In genomic region chr18:61236476-61237057, GRCh38 we compare ENCODE assay signal across 16 cellular contexts.
DNase-seq lines count a peak whose midpoint lies in the region; ATAC-seq, FAIRE-seq and TF ChIP-seq lines count a peak whose summit lies in the region.
"Had no signal": no experiment of that assay in that cellular context is flagged by ENCODE, and none has a peak within 500 bp of the region (broad histone marks: within the 10 kb centered on the region; RNA-seq: fewer than 3 reads in every experiment).

No MANE protein-coding gene starts in this region.

- H2BK120ac ChIP-seq in H1 (replicated peaks; ENCODE audit: low read depth, low read length) = no peak overlapping the region

- no peak overlapping the region for H3K18ac ChIP-seq in H1 (ENCODE audit: extremely low read depth, low read length)

- H3K56ac ChIP-seq in H1 (replicated peaks; ENCODE audit: insufficient read length, low read depth, low read length) = no peak overlapping the region

- H3K79me1 ChIP-seq in H1 (ENCODE audit: low read depth, low read length) = no peaks in the 10 kb centered on the region

- H2BK12ac ChIP-seq in H1 (ENCODE audit: low read depth, low read length) = no peak overlapping the region

- TF ChIP-seq POLR2A in H1 (IDR thresholded peaks at IDR 0.05; ENCODE audit: control extremely low read depth in 1 of 2, low read depth in 2 of 2, low read length in 2 of 2) = no peak

- no peak for FAIRE-seq in H1 (lab: Jason Lieb, UNC)
- FAIRE-seq: GM12892, GM19239, H54 had no signal

- no peak overlapping the region for H3K23ac ChIP-seq in H1 (ENCODE audit: insufficient read length)

- no peaks in the 10 kb centered on the region for H3K4me1 ChIP-seq in H1 (replicated peaks in 1 of 4; ENCODE audit: control insufficient read depth in 3 of 4, insufficient read depth in 4 of 4, low read length in 3 of 4)

- H4K8ac ChIP-seq in H1 (ENCODE audit: extremely low read depth, insufficient read depth, low read length) = no peak overlapping the region

- no peak for TF ChIP-seq RAD21 in H1 (IDR thresholded peaks at IDR 0.05 in 1 of 2, conservative IDR thresholded peaks at IDR 0.05 in 1 of 2; ENCODE audit: low read depth in 2 of 2, low read length in 2 of 2)

- H3K79me2 ChIP-seq in H1 (ENCODE audit: control insufficient read depth in 1 of 2, insufficient read depth in 2 of 2, low read length in 2 of 2) = no peaks in the 10 kb centered on the region

- H3K4me2 ChIP-seq in H1 (ENCODE audit: insufficient read depth in 1 of 2, low read depth in 2 of 2, low read length in 2 of 2) = no peak overlapping the region

- H2AK5ac ChIP-seq in H1 (ENCODE audit: low read depth, low read length) = no peak overlapping the region

- TF ChIP-seq EP300 in H1 (IDR thresholded peaks at IDR 0.05; ENCODE audit: borderline replicate concordance in 1 of 2, low read depth in 2 of 2, low read length in 2 of 2) = no peak

- H3K4me3 ChIP-seq in H1 (ENCODE audit: extremely low read depth in 1 of 4, insufficient read depth in 2 of 4, low read depth in 3 of 4, low read length in 4 of 4) = no peak overlapping the region

- H2BK20ac ChIP-seq in H1 (ENCODE audit: low read length) = no peak overlapping the region

- no peak overlapping the region for H2BK5ac ChIP-seq in H1 (ENCODE audit: low read depth, low read length)

- POLR2A ChIA-PET in H1 (lab: Charles Lee; ENCODE audit: partially characterized antibody) = no interaction called here

- H3K9me3 ChIP-seq in H1 (ENCODE audit: insufficient read depth in 2 of 2, low read depth in 1 of 2, low read length in 1 of 2) = no peaks in the 10 kb centered on the region

- H3K9ac ChIP-seq in H1 (replicated peaks in 1 of 4; ENCODE audit: extremely low read depth in 1 of 4, low read depth in 3 of 4, low read length in 3 of 4) = no peak overlapping the region

- no peak for ATAC-seq in HG02852 (IDR thresholded peaks at IDR 0.05; ENCODE audit: unreplicated experiment)
- ATAC-seq in GM19463 (IDR thresholded peaks at IDR 0.05; ENCODE audit: unreplicated experiment) = no peak
- ATAC-seq: HCT116 had no signal

- DNase-seq in NCI-H1417 (lab: John Stamatoyannopoulos, UW) (peak in 2 of 3 experiments; percentile 59 to 84), NCI-H1417 treated with DMSO at 0.1 percent for 48 hours (lab: John Stamatoyannopoulos, UW) (no peak), COR-L47 (lab: John Stamatoyannopoulos, UW) (peak; percentile 23), NCI-H1694 treated with DMSO at 0.1 percent for 48 hours (lab: John Stamatoyannopoulos, UW) (peak; percentile 59), H1 (ENCODE audit: low read depth in 1 of 2, low spot score in 2 of 2) (no peak)
- DNase-seq: CD4-positive, alpha-beta T cell; DMS153; DMS79 treated with DMSO at 0.1 percent for 48 hours; EL; GDM1 had no signal

- CTCF ChIA-PET in H1 (lab: Charles Lee; ENCODE audit: partially characterized antibody) = no interaction called here

- TF ChIP-seq CTCF in H1 (IDR thresholded peaks at IDR 0.05; ENCODE audit: control extremely low read depth in 1 of 3, insufficient read depth in 1 of 3, low read depth in 1 of 3, low read length in 3 of 3) = no peak

- no peak overlapping the region for H4K5ac ChIP-seq in H1 (ENCODE audit: insufficient read length, low read depth, low read length)

- H4K91ac ChIP-seq in H1 (replicated peaks; ENCODE audit: insufficient read length, low read length) = no peak overlapping the region

- no peak overlapping the region for H2BK15ac ChIP-seq in H1 (ENCODE audit: low read length)

- 84% methylated on average over 4 of the region's 4 CpGs; no CpG with 5 or more reads in 1 of the 2 experiments for WGBS in H1 (ENCODE audit: extremely low coverage in 1 of 2, insufficient coverage in 1 of 2, insufficient read length in 1 of 2, insufficient replicate concordance in 2 of 2, low coverage in 1 of 2, low lambda C conversion rate in 2 of 2, missing lambda C conversion rate in 1 of 2), 2 experiments

- H4K20me1 ChIP-seq in H1 (replicated peaks in 1 of 2; ENCODE audit: control insufficient read depth in 1 of 2, insufficient read depth in 2 of 2, low read length in 2 of 2) = no peaks in the 10 kb centered on the region

- 0 out of 2 replicates have a peak overlapping the region, but pooled peaks have one; percentile 55 for H2AFZ ChIP-seq in H1 (ENCODE audit: low read length)

- no peak overlapping the region for H3K14ac ChIP-seq in H1 (ENCODE audit: insufficient read length)

- no peaks in the 10 kb centered on the region for H3K27me3 ChIP-seq in H1 (replicated peaks in 1 of 4; ENCODE audit: control insufficient read depth in 3 of 4, extremely low read depth in 1 of 4, insufficient read depth in 3 of 4, low read length in 3 of 4)

- H3K23me2 ChIP-seq in H1 (ENCODE audit: low read depth, low read length) = no peaks in the 10 kb centered on the region

- no peak overlapping the region for H3K4ac ChIP-seq in H1 (replicated peaks; ENCODE audit: insufficient read length, low read depth, low read length)

- no peak overlapping the region for H3K27ac ChIP-seq in H1 (ENCODE audit: low read depth, low read length)

- H3K36me3 ChIP-seq in H1 (ENCODE audit: control insufficient read depth in 2 of 4, insufficient read depth in 4 of 4, low read length in 3 of 4) = no peaks in the 10 kb centered on the region

TF ChIP-seq in H1, 55 proteins besides CTCF, POLR2A, EP300 and RAD21 (continues in another document):
- TF ChIP-seq CREB1 (IDR thresholded peaks at IDR 0.05) (no peak), CHD1 (IDR thresholded peaks at IDR 0.05; ENCODE audit: low read depth, low read length) (no peak), SUZ12 (IDR thresholded peaks at IDR 0.05; ENCODE audit: low read length) (no peak), ZNF274 (IDR thresholded peaks at IDR 0.05; ENCODE audit: borderline replicate concordance, extremely low read depth, low read length) (no peak), TAF1 (IDR thresholded peaks at IDR 0.05; ENCODE audit: low read depth, low read length) (no peak), GTF2F1 (IDR thresholded peaks at IDR 0.05; ENCODE audit: borderline replicate concordance, low read depth, low read length) (no peak), HDAC2 (IDR thresholded peaks at IDR 0.05; ENCODE audit: borderline replicate concordance in 1 of 2, low read depth in 2 of 2, low read length in 2 of 2) (no peak), SP2 (IDR thresholded peaks at IDR 0.05; ENCODE audit: low read length) (no peak), RBBP5 (IDR thresholded peaks at IDR 0.05; ENCODE audit: borderline replicate concordance, low read depth, low read length) (no peak)

Comparison
In these comparisons a context has a peak if more than half of its experiments do, and no peak if none do; other contexts are left out.
1. DNase-seq: peak in NCI-H1417 (2 of 3), COR-L47 (single experiment) and NCI-H1694 treated with DMSO at 0.1 percent for 48 hours (single experiment); none in NCI-H1417 treated with DMSO at 0.1 percent for 48 hours (single experiment) and H1 (0 of 2).